Comparison of ENCODE assay signal across 20 cellular contexts in genomic region chr16:27414803-27415431, GRCh38.
DNase-seq lines count a peak whose midpoint lies in the region; ATAC-seq and FAIRE-seq lines count a peak whose summit lies in the region.
"Had no signal": no experiment of that assay in that cellular context is flagged by ENCODE, and none has a peak within 500 bp of the region (broad histone marks: within the 10 kb centered on the region; RNA-seq: fewer than 3 reads in every experiment).

No MANE protein-coding gene starts in this region.

- ATAC-seq in stimulated activated naive CD8-positive, alpha-beta T cell treated with anti-CD3 and anti-CD28 coated beads, Interleukin-15, Interleukin-2, amounts not matched to agents 100 U/mL and 50 U/mL, for 24 hours = no peak
- ATAC-seq in GM21360 (IDR thresholded peaks at IDR 0.05; ENCODE audit: unreplicated experiment) (no peak), HG02970 (IDR thresholded peaks at IDR 0.05; ENCODE audit: low FRiP score, unreplicated experiment) (no peak), GM18517 (IDR thresholded peaks at IDR 0.05; ENCODE audit: unreplicated experiment) (no peak)
- ATAC-seq: left lobe of liver, mucosa of descending colon had no signal

- DNase-seq in stimulated activated naive CD8-positive, alpha-beta T cell treated with anti-CD3 and anti-CD28 coated beads, Interleukin-15, Interleukin-2, amounts not matched to agents 100 U/mL and 50 U/mL, for 24 hours = no peak
- DNase-seq in NOMO-1 (lab: John Stamatoyannopoulos, UW; ENCODE audit: unreplicated experiment in 2 of 2) = peak; percentile 69 to 72
- no peak for DNase-seq in NCI-H2107 treated with DMSO at 0.1 percent for 48 hours (lab: John Stamatoyannopoulos, UW; ENCODE audit: unreplicated experiment)
- DNase-seq: aorta; cortex of kidney; DMS53; HFFc6; MM.1S; mucosa of descending colon; ovary; sigmoid colon; stimulated activated CD4-positive, alpha-beta T cell treated with anti-CD3 and anti-CD28 coated beads, Interleukin-2, amount 100 ng/mL, for 24 hours; testis had no signal

- H3K27me3 Mint-ChIP-seq in stimulated activated naive CD8-positive, alpha-beta T cell treated with anti-CD3 and anti-CD28 coated beads, Interleukin-15, Interleukin-2, amounts not matched to agents 100 ng/mL and 50 ng/mL, for 24 hours = no peaks in the 10 kb centered on the region

- peak overlapping the region; percentile 12 for H3K4me3 Mint-ChIP-seq in stimulated activated naive CD8-positive, alpha-beta T cell treated with anti-CD3 and anti-CD28 coated beads, Interleukin-15, Interleukin-2, amounts not matched to agents 100 ng/mL and 50 ng/mL, for 24 hours
- H3K4me3 Mint-ChIP-seq: HFFc6 had no signal

- peak; percentile 5 for FAIRE-seq in colon (lab: Jason Lieb, UNC)
- FAIRE-seq: frontal cortex had no signal

- peaks cover 86% of the 10 kb centered on the region for H3K36me3 Mint-ChIP-seq in stimulated activated naive CD8-positive, alpha-beta T cell treated with anti-CD3 and anti-CD28 coated beads, Interleukin-15, Interleukin-2, amounts not matched to agents 100 ng/mL and 50 ng/mL, for 24 hours (ENCODE audit: low read depth)

- peaks cover 84% of the 10 kb centered on the region for H3K4me1 Mint-ChIP-seq in stimulated activated naive CD8-positive, alpha-beta T cell treated with anti-CD3 and anti-CD28 coated beads, Interleukin-15, Interleukin-2, amounts not matched to agents 100 ng/mL and 50 ng/mL, for 24 hours (ENCODE audit: low read depth)

- no peak overlapping the region for H3K27ac Mint-ChIP-seq in stimulated activated naive CD8-positive, alpha-beta T cell treated with anti-CD3 and anti-CD28 coated beads, Interleukin-15, Interleukin-2, amounts not matched to agents 100 ng/mL and 50 ng/mL, for 24 hours
- H3K27ac Mint-ChIP-seq: HFFc6 had no signal

- peaks cover 12% of the 10 kb centered on the region for H3K9me3 Mint-ChIP-seq in stimulated activated naive CD8-positive, alpha-beta T cell treated with anti-CD3 and anti-CD28 coated beads, Interleukin-15, Interleukin-2, amounts not matched to agents 100 ng/mL and 50 ng/mL, for 24 hours
- H3K9me3 Mint-ChIP-seq: HFFc6 had no signal

Comparison
In these comparisons a context has a peak if more than half of its experiments do, and no peak if none do; other contexts are left out.
1. DNase-seq: peak in NOMO-1 (2 of 2); none in stimulated activated naive CD8-positive, alpha-beta T cell treated with anti-CD3 and anti-CD28 coated beads, Interleukin-15, Interleukin-2, amounts not matched to agents 100 U/mL and 50 U/mL, for 24 hours (single experiment) and NCI-H2107 treated with DMSO at 0.1 percent for 48 hours (single experiment).